ENCODE assay signal across 9 cellular contexts in the genomic region with DNA sequence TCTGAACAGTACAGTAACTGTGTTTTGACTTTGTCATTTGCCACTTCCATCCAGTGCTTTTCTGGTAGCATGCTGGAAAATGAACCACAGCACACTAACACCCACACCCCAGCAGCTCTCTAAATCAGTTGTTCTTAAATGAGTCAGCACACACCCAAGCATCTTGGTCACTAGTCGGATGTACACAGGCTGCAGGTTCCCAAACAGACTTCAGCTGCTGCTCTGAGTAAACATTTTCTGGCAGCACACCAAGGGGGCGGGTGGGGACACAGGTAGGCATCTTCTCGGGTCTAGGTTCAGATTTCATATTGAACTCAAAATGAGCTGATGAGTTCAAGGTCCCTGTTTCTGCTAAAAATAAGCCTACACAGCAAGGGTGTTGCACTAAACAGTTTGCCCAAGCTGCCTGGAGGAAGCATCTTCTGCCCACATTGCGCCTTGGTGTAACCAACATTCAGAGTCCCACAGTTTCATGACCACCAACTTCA. TPM values are rescaled to one million over a fixed set of nuclear protein-coding genes. Genes with fewer than 3 reads are reported as not detected.
A peak's percentile ranks its signal among the peaks of the same experiment; 100 is the strongest.
DNase-seq lines count a peak whose midpoint lies in the region; ATAC-seq and TF ChIP-seq lines count a peak whose summit lies in the region.
"Had no signal": no experiment of that assay in that cellular context is flagged by ENCODE, and none has a peak within 500 bp of the region (broad histone marks: within the 10 kb centered on the region; RNA-seq: fewer than 3 reads in every experiment).

No MANE protein-coding gene starts in this region.

- peak overlapping the region; percentile 6 to 70 (median 47) for H3K27ac Mint-ChIP-seq in CD4-positive, alpha-beta memory T cell

- H3K27me3 ChIP-seq in CD4-positive, alpha-beta memory T cell (ENCODE audit: insufficient read depth, low read length), result no peaks in the 10 kb centered on the region

- peak overlapping the region in 6 of 8 donors; percentile 8 to 52 (median 26) for H3K4me3 Mint-ChIP-seq in CD4-positive, alpha-beta memory T cell

- peak in 2 of 5 donors; percentile 18 to 60 for DNase-seq in CD4-positive, alpha-beta memory T cell
- peak; percentile 10 to 13 for DNase-seq in activated CD8-positive, alpha-beta memory T cell treated with anti-CD3 and anti-CD28 coated beads for 4 hours (ENCODE audit: low read depth in 2 of 2)
- DNase-seq in stimulated activated CD4-positive, alpha-beta T cell treated with anti-CD3 and anti-CD28 coated beads, Interleukin-1b, Interleukin-23, amount 100 ng/mL, for 24 hours (ENCODE audit: low read depth in 4 of 4, low spot score in 1 of 4), result peak; percentile 13 to 55 (median 30)
- DNase-seq in SIG-M5 (lab: John Stamatoyannopoulos, UW) (no peak), lower leg skin (ENCODE audit: low spot score in 2 of 2) (no peak)
- no peak for DNase-seq in effector CD4-positive, alpha-beta T cell

- peaks cover 45% of the 10 kb centered on the region for H3K4me1 ChIP-seq in CD4-positive, alpha-beta memory T cell (ENCODE audit: insufficient read depth, low read length)

- H3K9me3 Mint-ChIP-seq in CD4-positive, alpha-beta memory T cell, result no peaks in the 10 kb centered on the region

- no peak overlapping the region for H3K4me3 ChIP-seq in CD4-positive, alpha-beta memory T cell (ENCODE audit: low read length in 2 of 2)
- H3K4me3 ChIP-seq in lower leg skin (ENCODE audit: low read depth, poor library complexity, severe bottlenecking), result no peak overlapping the region

- H3K36me3 Mint-ChIP-seq in CD4-positive, alpha-beta memory T cell, result no peaks in the 10 kb centered on the region

- H3K9me3 ChIP-seq in CD4-positive, alpha-beta memory T cell (ENCODE audit: control insufficient read depth in 1 of 2, low read length in 2 of 2), result no peaks in the 10 kb centered on the region

- H3K36me3 ChIP-seq in CD4-positive, alpha-beta memory T cell (ENCODE audit: insufficient read depth, low read length), result no peaks in the 10 kb centered on the region

- TF ChIP-seq CTCF in lower leg skin (IDR thresholded peaks at IDR 0.05), result no peak

- H3K4me1 Mint-ChIP-seq in CD4-positive, alpha-beta memory T cell, result peaks cover 23 to 32% (median 24%) of the 10 kb centered on the region in 4 donors

- POLR2A ChIA-PET in CD4-positive, alpha-beta memory T cell (lab: Charles Lee; ENCODE audit: partially characterized antibody), result interaction anchor here (0.9 to 1.3 kb wide), 4 partner anchors 16 to 130 kb away, joined by 3 to 4 read pairs (median 4); a partner anchor contains a TSS

- intact Hi-C loops in CD4-positive, alpha-beta memory T cell (cut with micrococcal nuclease), result loop anchor here (2.0 kb wide), 1 partner anchor 103 kb away; no protein-coding TSS in a partner anchor
- intact Hi-C loops in lower leg skin (cut with DNase I; ENCODE audit: low total_unique reads), result no loop called here

- peaks cover 0 to 1% of the 10 kb centered on the region in 2 donors for H3K27me3 Mint-ChIP-seq in CD4-positive, alpha-beta memory T cell

- TF ChIP-seq POLR2A in lower leg skin (IDR thresholded peaks at IDR 0.05), result no peak

- CTCF ChIA-PET in CD4-positive, alpha-beta memory T cell (lab: Charles Lee; ENCODE audit: partially characterized antibody), result interaction anchor here (0.8 to 2.3 kb wide), 7 partner anchors 9 to 79 kb away, joined by 3 to 19 read pairs (median 4); no protein-coding TSS in a partner anchor

- WGBS in lower leg skin, 2 donors, result 60 to 64% methylated on average over 4 of the region's 4 CpGs

- H3K27ac ChIP-seq in CD4-positive, alpha-beta memory T cell (ENCODE audit: low read depth, low read length), result no peak overlapping the region

- ATAC-seq in GM19438 (IDR thresholded peaks at IDR 0.05; ENCODE audit: low read depth, unreplicated experiment) (peak; percentile 92), HG03378 (IDR thresholded peaks at IDR 0.05; ENCODE audit: unreplicated experiment) (peak; percentile 90)

RNA-seq across cellular contexts. Expression of a gene that starts 39.8 kb away (rescaled TPM):
- under 1 TPM; 0.55 to 0.73 TPM for total RNA-seq in CD4-positive, alpha-beta memory T cell
- polyA plus RNA-seq in CD4-positive, alpha-beta memory T cell, result 1 to 10 TPM; 2.8 to 3.0 TPM
- total RNA-seq in lower leg skin, result not detected
- total RNA-seq: lung microvascular endothelial cell had no signal

Comparison
In these comparisons a context has a peak if more than half of its experiments do, and no peak if none do; other contexts are left out.
1. DNase-seq: peak in activated CD8-positive, alpha-beta memory T cell treated with anti-CD3 and anti-CD28 coated beads for 4 hours (2 of 2) and stimulated activated CD4-positive, alpha-beta T cell treated with anti-CD3 and anti-CD28 coated beads, Interleukin-1b, Interleukin-23, amount 100 ng/mL, for 24 hours (4 of 4); none in SIG-M5 (single experiment), lower leg skin (0 of 2) and effector CD4-positive, alpha-beta T cell (single experiment).